In genomic region chr6:20031342-20031741, GRCh38 we compare ENCODE assay signal across 27 cellular contexts.
"Had no signal": no experiment of that assay in that cellular context is flagged by ENCODE, and none has a peak within 500 bp of the region (broad histone marks: within the 10 kb centered on the region; RNA-seq: fewer than 3 reads in every experiment).

No MANE protein-coding gene starts in this region.

- H3K27ac ChIP-seq: stomach, suprapubic skin, thoracic aorta, thyroid gland, tibial artery, tibial nerve, transverse colon, upper lobe of left lung, upper lobe of right lung, uterus, vagina had no signal

- H3K4me3 ChIP-seq: stomach, suprapubic skin, thoracic aorta, thyroid gland, tibial artery, tibial nerve, transverse colon, upper lobe of left lung, upper lobe of right lung, uterus, vagina had no signal

- FAIRE-seq: urothelium cell line had no signal

- ATAC-seq: stimulated activated effector memory CD8-positive, alpha-beta T cell treated with anti-CD3 and anti-CD28 coated beads, Interleukin-12 subunit alpha, Interleukin-12 subunit beta, amount 100 ng/mL, for 72 hours; stimulated activated memory B cell treated with anti-CD40 and anti-IgM and Interleukin-4, amounts not matched to agents 10 μg/mL and 1 μg/mL and 100 μg/mL, for 72 hours; stimulated activated naive B cell treated with anti-CD40 and anti-IgM and Interleukin-4, amounts not matched to agents 10 μg/mL and 1 μg/mL and 100 μg/mL, for 72 hours; stimulated activated naive CD8-positive, alpha-beta T cell treated with anti-CD3 and anti-CD28 coated beads, Interleukin-15, amount 100 ng/mL, for 72 hours; stimulated activated naive CD8-positive, alpha-beta T cell treated with anti-CD3 and anti-CD28 coated beads, Interleukin-15, Interleukin-2, amounts not matched to agents 100 U/mL and 50 U/mL, for 24 hours; upper lobe of right lung had no signal

- DNase-seq: stimulated activated CD4-positive, alpha-beta T cell treated with anti-CD3 and anti-CD28 coated beads, Interleukin-2, amount 100 ng/mL, for 48 hours; stimulated activated CD4-positive, alpha-beta T cell treated with anti-CD3 and anti-CD28 coated beads, Interleukin-4, amount 100 ng/mL, for 1 hour; stimulated activated CD4-positive, alpha-beta T cell treated with anti-CD3 and anti-CD28 coated beads, Interleukin-4, amount 100 ng/mL, for 24 hours; stimulated activated CD4-positive, alpha-beta T cell treated with anti-CD3 and anti-CD28 coated beads, Interleukin-4, amount 100 ng/mL, for 4 hours; stimulated activated CD8-positive, alpha-beta memory T cell treated with anti-CD3 and anti-CD28 coated beads, Interleukin-4, amount 100 ng/mL, for 48 hours; stimulated activated naive B cell treated with anti-CD40 and anti-IgM and Interleukin-4, amounts not matched to agents 10 μg/mL and 1 μg/mL and 100 μg/mL, for 72 hours; stimulated activated naive CD4-positive, alpha-beta T cell; stimulated activated naive CD4-positive, alpha-beta T cell treated with Interleukin-2 at 50 U/mL for 16 hours; stimulated activated naive CD8-positive, alpha-beta T cell treated with anti-CD3 and anti-CD28 coated beads, Interleukin-15, amount 100 ng/mL, for 72 hours; stimulated activated naive CD8-positive, alpha-beta T cell treated with anti-CD3 and anti-CD28 coated beads, Interleukin-15, Interleukin-2, amounts not matched to agents 100 U/mL and 50 U/mL, for 24 hours; stomach; substantia nigra; testis; thyroid gland; tibial artery; transverse colon; trophoblast cell; upper lobe of right lung; uterus had no signal

- H3K36me3 ChIP-seq: stomach, suprapubic skin, thoracic aorta, thyroid gland, tibial artery, transverse colon, upper lobe of left lung, upper lobe of right lung, uterus, vagina had no signal

- H3K9me3 ChIP-seq: suprapubic skin, testis, thoracic aorta, thyroid gland, transverse colon, upper lobe of left lung, upper lobe of right lung, uterus, vagina had no signal

- H3K27me3 ChIP-seq: testis, thyroid gland, tibial nerve, transverse colon, upper lobe of left lung, uterus, vagina had no signal

- H3K4me1 ChIP-seq: stomach, suprapubic skin, testis, tibial artery, tibial nerve, transverse colon, upper lobe of left lung, upper lobe of right lung, uterus, vagina had no signal
